Comparison of ENCODE assay signal across 21 cellular contexts in the genomic region with DNA sequence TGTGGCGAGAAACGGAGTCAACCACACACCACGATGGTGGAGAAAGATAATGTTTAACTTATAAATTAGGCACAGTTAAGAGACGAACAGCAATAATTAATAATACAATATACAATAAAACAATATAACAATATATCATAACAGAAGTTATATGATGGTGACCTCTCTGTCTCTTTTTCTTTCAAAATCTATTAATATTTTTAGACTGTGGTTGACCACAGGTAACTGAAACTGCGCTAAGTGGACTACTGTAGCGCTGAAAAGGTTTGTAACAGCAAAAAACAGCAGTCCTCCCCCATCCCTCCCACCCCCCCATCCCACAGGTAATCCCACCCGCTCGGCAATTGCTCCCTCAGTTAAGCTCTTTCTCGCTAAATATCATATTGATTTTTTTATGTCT. TPM values are rescaled to one million over a fixed set of nuclear protein-coding genes. Genes with fewer than 3 reads are reported as not detected.
"Had no signal": no experiment of that assay in that cellular context is flagged by ENCODE, and none has a peak within 500 bp of the region (broad histone marks: within the 10 kb centered on the region; RNA-seq: fewer than 3 reads in every experiment).

No MANE protein-coding gene starts in this region.

- H3K27ac ChIP-seq: breast epithelium, VCaP had no signal

- H3K27ac Mint-ChIP-seq: activated CD8-positive, alpha-beta T cell treated with anti-CD3 and anti-CD28 coated beads for 36 hours; activated T-cell treated with anti-CD3 and anti-CD28 coated beads, Interleukin-2, amount 50 U/mL, for 72 hours; activated T-helper 2 cell treated with anti-CD3 and anti-CD28 coated beads, Interferon-gamma antibody, Interleukin-2, Interleukin-4, amounts not matched to agents 10 μg/mL and 5 μg/mL and 100 μg/mL, durations not matched to agents 14 hours and 24 hours and 36 hours had no signal

- H3K4me1 ChIP-seq: breast epithelium had no signal

- H3K36me3 ChIP-seq: breast epithelium had no signal

- H3K4me3 ChIP-seq: breast epithelium had no signal

- H3K27me3 ChIP-seq: breast epithelium had no signal

- H3K9me3 ChIP-seq: breast epithelium had no signal

- H3K27me3 Mint-ChIP-seq: activated CD8-positive, alpha-beta T cell treated with anti-CD3 and anti-CD28 coated beads for 36 hours; activated naive CD4-positive, alpha-beta T cell treated with anti-CD3 and anti-CD28 coated beads, Interleukin-2, amount 10 ng/mL, durations not matched to agents 7 days and 5 days had no signal

- DNase-seq: activated CD4-positive, CD25-positive, alpha-beta regulatory T cell; activated CD8-positive, alpha-beta memory T cell treated with anti-CD3 and anti-CD28 coated beads, Interleukin-2, amount 50 U/mL, for 4 hours; activated CD8-positive, alpha-beta T cell treated with anti-CD3 and anti-CD28 coated beads for 36 hours; activated gamma-delta T cell treated with Interleukin-2 at 50 U/mL for 16 hours; activated naive CD4-positive, alpha-beta T cell treated with anti-CD3 and anti-CD28 coated beads, Interleukin-2, amount 10 ng/mL, durations not matched to agents 7 days and 5 days; activated T-cell treated with anti-CD3 and anti-CD28 coated beads, Interleukin-2, amount 50 U/mL, for 72 hours; aorta; caudate nucleus; NCI-H1105 treated with DMSO at 0.1 percent for 48 hours; NCI-H1436 treated with DMSO at 0.1 percent for 48 hours; NCI-H187; NCI-H2081; NCI-H510A treated with DMSO at 0.1 percent for 48 hours; NCI-H69; PC-3; SHP77 treated with DMSO at 0.1 percent for 48 hours; T-helper 1 cell had no signal

- ATAC-seq: activated CD8-positive, alpha-beta T cell treated with anti-CD3 and anti-CD28 coated beads for 36 hours; activated T-cell treated with anti-CD3 and anti-CD28 coated beads, Interleukin-2, amount 50 U/mL, for 72 hours; PC-3 had no signal

- H3K4me3 Mint-ChIP-seq: activated CD8-positive, alpha-beta T cell treated with anti-CD3 and anti-CD28 coated beads for 36 hours; activated naive CD4-positive, alpha-beta T cell treated with anti-CD3 and anti-CD28 coated beads, Interleukin-2, amount 10 ng/mL, durations not matched to agents 7 days and 5 days; activated T-cell treated with anti-CD3 and anti-CD28 coated beads, Interleukin-2, amount 50 U/mL, for 72 hours had no signal

RNA-seq across cellular contexts. Expression of a gene that starts 3.6 kb away (rescaled TPM):
- total RNA-seq: aorta, breast epithelium, SK-MEL-5 had no signal
- polyA plus RNA-seq: aorta had no signal

RNA-seq across cellular contexts. Expression of a gene that starts 28.2 kb away (rescaled TPM):
- total RNA-seq: SK-MEL-5 had no signal
